12 cellular contexts compared by ENCODE assay signal in the genomic region with DNA sequence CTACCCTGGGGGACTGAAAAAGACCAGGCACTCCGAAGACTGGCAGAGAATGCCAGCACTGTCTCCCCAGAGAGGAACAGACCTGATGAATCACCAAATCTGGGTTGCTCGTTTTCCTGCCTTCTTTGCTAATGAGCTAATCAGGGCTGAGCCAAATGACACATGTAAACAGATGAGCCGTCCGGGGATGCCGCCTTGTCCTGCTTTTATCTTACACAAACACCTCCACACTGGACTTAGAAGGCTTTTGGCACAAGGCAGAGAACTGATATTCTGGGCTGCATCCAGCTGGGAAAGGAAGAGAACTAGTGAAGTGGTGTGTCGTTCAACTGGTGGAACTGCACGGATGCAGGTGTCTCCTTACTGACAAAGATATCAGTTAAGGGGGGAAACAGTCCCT.
DNase-seq lines count a peak whose midpoint lies in the region; ATAC-seq, FAIRE-seq and TF ChIP-seq lines count a peak whose summit lies in the region.
"Had no signal": no experiment of that assay in that cellular context is flagged by ENCODE, and none has a peak within 500 bp of the region (broad histone marks: within the 10 kb centered on the region; RNA-seq: fewer than 3 reads in every experiment).

No MANE protein-coding gene starts in this region.

- TF ChIP-seq CTCF in endodermal cell (conservative IDR thresholded peaks at IDR 0.05) (no peak), omental fat pad (IDR thresholded peaks at IDR 0.05) (no peak)

- H3K4me3 Mint-ChIP-seq in endodermal cell, result no peak overlapping the region
- H3K4me3 Mint-ChIP-seq: natural killer cell had no signal

- H3K9ac ChIP-seq in endodermal cell (ENCODE audit: extremely low read depth, low read length, poor library complexity, severe bottlenecking), result no peak overlapping the region

- no peaks in the 10 kb centered on the region for H3K36me3 Mint-ChIP-seq in endodermal cell (ENCODE audit: low read depth)
- H3K36me3 Mint-ChIP-seq: natural killer cell had no signal

- no peaks in the 10 kb centered on the region for H3K36me3 ChIP-seq in endodermal cell (ENCODE audit: control insufficient read depth, insufficient read depth, low read length)

- FAIRE-seq in HTR-8/SVneo (lab: Jason Lieb, UNC), result no peak
- FAIRE-seq: G401.6 had no signal

- peaks cover 15% of the 10 kb centered on the region for H3K4me1 Mint-ChIP-seq in endodermal cell
- H3K4me1 Mint-ChIP-seq: natural killer cell had no signal

- DNase-seq in Daoy (ENCODE audit: low read depth) (peak; percentile 76), NCI-H69 (lab: John Stamatoyannopoulos, UW) (peak; percentile 96), endodermal cell (peak; percentile 46), omental fat pad (ENCODE audit: low spot score) (no peak), NCI-H2227 treated with DMSO at 0.1 percent for 48 hours (lab: John Stamatoyannopoulos, UW) (no peak), NCI-H146 treated with DMSO at 0.1 percent for 48 hours (lab: John Stamatoyannopoulos, UW; ENCODE audit: unreplicated experiment) (no peak), HTR-8/SVneo (ENCODE audit: insufficient read length, low spot score) (no peak)
- DNase-seq: activated naive CD4-positive, alpha-beta T cell; natural killer cell; NCI-H2171 had no signal

- H3K4me1 ChIP-seq in endodermal cell (ENCODE audit: control insufficient read depth, insufficient read depth, low read length), result no peaks in the 10 kb centered on the region

- H3K9me3 Mint-ChIP-seq in endodermal cell, result peaks cover 12% of the 10 kb centered on the region

- no peak overlapping the region for H3K27ac Mint-ChIP-seq in endodermal cell
- H3K27ac Mint-ChIP-seq: natural killer cell had no signal

- H3K4me3 ChIP-seq in endodermal cell (ENCODE audit: low read length), result no peak overlapping the region

- WGBS in endodermal cell (ENCODE audit: insufficient coverage in 1 of 2, insufficient read length in 1 of 2), 2 experiments, result 42 to 51% methylated on average over 3 to 7 of the region's 7 CpGs

- no peaks in the 10 kb centered on the region for H3K27me3 Mint-ChIP-seq in endodermal cell (ENCODE audit: insufficient read depth)

- ATAC-seq in omental fat pad (ENCODE audit: low FRiP score) (peak; percentile 37), GM21447 (IDR thresholded peaks at IDR 0.05; ENCODE audit: unreplicated experiment) (no peak)
- ATAC-seq: natural killer cell had no signal

- no peaks in the 10 kb centered on the region for H3K9me3 ChIP-seq in endodermal cell (ENCODE audit: control insufficient read depth, low read length)

- H3K27me3 ChIP-seq in endodermal cell (ENCODE audit: control insufficient read depth, insufficient read depth, low read length, poor library complexity, severe bottlenecking), result no peaks in the 10 kb centered on the region

- peak overlapping the region; percentile 73 for H3K27ac ChIP-seq in endodermal cell (ENCODE audit: low read depth, low read length)

Comparison
In these comparisons a context has a peak if more than half of its experiments do, and no peak if none do; other contexts are left out.
1. DNase-seq: peak in Daoy (single experiment), NCI-H69 (single experiment) and endodermal cell (single experiment); none in omental fat pad (single experiment), NCI-H2227 treated with DMSO at 0.1 percent for 48 hours (single experiment), NCI-H146 treated with DMSO at 0.1 percent for 48 hours (single experiment) and HTR-8/SVneo (single experiment).